Comparison of ENCODE assay signal across 8 cellular contexts in the genomic region with DNA sequence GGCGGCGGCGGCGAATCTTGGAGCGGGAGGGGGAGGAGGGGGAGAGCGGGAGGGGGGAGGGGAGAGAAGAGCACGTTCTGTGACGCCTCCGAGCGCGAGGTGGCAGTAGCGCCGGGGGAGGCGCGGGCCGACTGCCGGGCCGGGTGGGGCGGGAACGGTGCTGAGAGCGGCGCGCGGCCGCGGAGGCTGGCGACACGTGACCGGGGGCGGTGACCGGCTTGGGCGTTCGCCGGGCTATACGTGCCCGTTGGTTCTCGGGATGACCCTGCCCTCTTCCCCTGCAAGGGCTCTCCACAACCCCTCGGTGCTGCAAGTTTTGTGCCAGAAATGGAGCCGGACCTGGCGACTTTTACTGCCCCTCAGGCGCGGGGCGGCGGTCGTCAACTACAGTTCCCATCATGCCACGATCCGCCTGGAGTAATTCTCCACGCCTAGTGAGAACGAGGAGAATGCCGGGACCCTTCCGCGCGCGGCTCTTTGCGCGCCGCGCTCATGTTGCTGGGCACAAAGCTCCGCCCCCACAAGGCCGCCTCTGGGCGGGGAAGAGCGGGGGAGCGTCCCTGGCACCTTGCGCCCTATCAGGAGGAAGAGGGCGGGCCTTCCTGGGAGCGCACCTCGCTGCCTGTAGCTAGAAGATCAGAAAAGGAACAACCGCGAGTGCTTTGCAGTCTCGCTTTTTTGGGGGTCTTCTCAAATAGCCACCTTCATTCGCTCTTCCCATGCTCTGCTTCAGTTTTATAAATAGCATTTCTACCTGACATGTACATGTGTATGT. TPM values are rescaled to one million over a fixed set of nuclear protein-coding genes. Genes with fewer than 3 reads are reported as not detected.
DNase-seq lines count a peak whose midpoint lies in the region; TF ChIP-seq lines count a peak whose summit lies in the region.

A gene with protein sequence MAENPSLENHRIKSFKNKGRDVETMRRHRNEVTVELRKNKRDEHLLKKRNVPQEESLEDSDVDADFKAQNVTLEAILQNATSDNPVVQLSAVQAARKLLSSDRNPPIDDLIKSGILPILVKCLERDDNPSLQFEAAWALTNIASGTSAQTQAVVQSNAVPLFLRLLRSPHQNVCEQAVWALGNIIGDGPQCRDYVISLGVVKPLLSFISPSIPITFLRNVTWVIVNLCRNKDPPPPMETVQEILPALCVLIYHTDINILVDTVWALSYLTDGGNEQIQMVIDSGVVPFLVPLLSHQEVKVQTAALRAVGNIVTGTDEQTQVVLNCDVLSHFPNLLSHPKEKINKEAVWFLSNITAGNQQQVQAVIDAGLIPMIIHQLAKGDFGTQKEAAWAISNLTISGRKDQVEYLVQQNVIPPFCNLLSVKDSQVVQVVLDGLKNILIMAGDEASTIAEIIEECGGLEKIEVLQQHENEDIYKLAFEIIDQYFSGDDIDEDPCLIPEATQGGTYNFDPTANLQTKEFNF (minus strand): TSS at position 133 of the 775 bp plus-strand sequence. CDS start 176 bp downstream, outside the sequence.

- DNase-seq in COR-L47 (lab: John Stamatoyannopoulos, UW) (peak; percentile 97), GM20000 (ENCODE audit: low spot score) (peak; percentile 96), HT-29 (ENCODE audit: low spot score) (peak; percentile 99), lung microvascular endothelial cell (ENCODE audit: low read depth in 2 of 2) (peak; percentile 96 to 97)
- peak; percentile 92 for DNase-seq in NK-92 treated with Interleukin-12 subunit alpha and Interleukin-12 subunit beta, amount 100 ng/mL, for 24 hours (lab: John Stamatoyannopoulos, UW)
- DNase-seq in activated CD8-positive, alpha-beta memory T cell treated with anti-CD3 and anti-CD28 coated beads for 24 hours: peak; percentile 96
- DNase-seq in effector CD8-positive, alpha-beta T cell (lab: John Stamatoyannopoulos, UW): peak; percentile 91
- DNase-seq in stimulated activated CD4-positive, alpha-beta T cell treated with anti-CD3 and anti-CD28 coated beads, TNF-alpha, amount 100 ng/mL, for 48 hours (ENCODE audit: low read depth in 3 of 3): peak; percentile 87 to 92 (median 91)

- peak; percentile 13 for TF ChIP-seq CTCF in GM20000 (IDR thresholded peaks at IDR 0.05; ENCODE audit: extremely low read depth, missing control alignments)

RNA-seq across cellular contexts. Expression of the gene that starts here (rescaled TPM):
- total RNA-seq in HT-29 (2014; rRNA removed; shearing (Covaris generic)): 14.5 and 15.5 TPM in 2 replicates
- total RNA-seq in lung microvascular endothelial cell: 27.9 and 28.0 TPM in 2 replicates

Comparison
In these comparisons a context has a peak if more than half of its experiments do, and no peak if none do; other contexts are left out.
1. Peak in every context shown above with its lines: DNase-seq.